In genomic region chr9:28916348-28916747, GRCh38 we compare ENCODE assay signal across 22 cellular contexts.
"Had no signal": no experiment of that assay in that cellular context is flagged by ENCODE, and none has a peak within 500 bp of the region (broad histone marks: within the 10 kb centered on the region; RNA-seq: fewer than 3 reads in every experiment).

No MANE protein-coding gene starts in this region.

- DNase-seq: effector memory CD4-positive, alpha-beta T cell; esophagus squamous epithelium; foreskin fibroblast; glutamatergic neuron; immature natural killer cell; kidney; left cardiac atrium; left ventricle myocardium superior; mesenchymal stem cell; natural killer cell; nucleus accumbens; ovary; sigmoid colon; stimulated activated CD4-positive, alpha-beta T cell treated with anti-CD3 and anti-CD28 coated beads, Interleukin-12 subunit alpha, Interleukin-12 subunit beta, amount 100 ng/mL, for 4 hours; stimulated activated naive CD4-positive, alpha-beta T cell; upper lobe of left lung; uterus had no signal

- H3K4me1 ChIP-seq: gastroesophageal sphincter, right atrium auricular region, sigmoid colon, upper lobe of left lung, uterus had no signal

- H3K4me3 ChIP-seq: esophagus squamous epithelium, gastroesophageal sphincter, lung, ovary, right atrium auricular region, sigmoid colon, skin epidermis, upper lobe of left lung, uterus had no signal

- H3K9me3 ChIP-seq: esophagus squamous epithelium, gastroesophageal sphincter, ovary, right atrium auricular region, sigmoid colon, upper lobe of left lung, uterus had no signal

- H3K27ac ChIP-seq: epithelial cell of prostate, esophagus squamous epithelium, gastroesophageal sphincter, ovary, right atrium auricular region, sigmoid colon, skin epidermis, upper lobe of left lung, uterus had no signal

- H3K27me3 ChIP-seq: esophagus squamous epithelium, gastroesophageal sphincter, ovary, right atrium auricular region, sigmoid colon, upper lobe of left lung, uterus had no signal

- H3K36me3 ChIP-seq: esophagus squamous epithelium, gastroesophageal sphincter, ovary, right atrium auricular region, sigmoid colon, upper lobe of left lung, uterus had no signal

- ATAC-seq: gastroesophageal sphincter, left cardiac atrium, left ventricle myocardium superior, natural killer cell had no signal
